ENCODE assay signal across 8 cellular contexts in genomic region chr21:43866659-43867331, GRCh38. TPM values are rescaled to one million over a fixed set of nuclear protein-coding genes. Genes with fewer than 3 reads are reported as not detected.
DNase-seq lines count a peak whose midpoint lies in the region; ATAC-seq and TF ChIP-seq lines count a peak whose summit lies in the region.

No MANE protein-coding gene starts in this region.

- ATAC-seq in HG02870 (IDR thresholded peaks at IDR 0.05; ENCODE audit: unreplicated experiment) (peak; percentile 58), HG03159 (IDR thresholded peaks at IDR 0.05; ENCODE audit: unreplicated experiment) (no peak), GM19324 (IDR thresholded peaks at IDR 0.05; ENCODE audit: low FRiP score, unreplicated experiment) (no peak)

- TF ChIP-seq POLR2A in erythroblast (IDR thresholded peaks at IDR 0.05; ENCODE audit: low read length) (no peak), ovary (IDR thresholded peaks at IDR 0.05) (no peak)

- no peaks in the 10 kb centered on the region; the same call in 1 of the 2 replicates for H3K27me3 ChIP-seq in BE2C
- no peaks in the 10 kb centered on the region for H3K27me3 ChIP-seq in ovary

- WGBS in ovary, 3 donors = 72 to 78% (median 76%) methylated on average over 24 of the region's 24 CpGs

- TF ChIP-seq CTCF in BE2C (IDR thresholded peaks at IDR 0.05; ENCODE audit: low read depth, low read length) (no peak), ovary (IDR thresholded peaks at IDR 0.05) (no peak)

- H3K9me3 ChIP-seq in BE2C (no peaks in the 10 kb centered on the region), ovary (no peaks in the 10 kb centered on the region)

- peaks cover 10% of the 10 kb centered on the region for H3K36me3 ChIP-seq in BE2C
- H3K36me3 ChIP-seq in ovary = no peaks in the 10 kb centered on the region

- no peak for DNase-seq in BE2C
- peak; percentile 72 to 78 for DNase-seq in activated CD4-positive, alpha-beta T cell treated with anti-CD3 and anti-CD28 coated beads, Interleukin-2, amount 50 U/mL, for 48 hours
- DNase-seq in erythroblast (lab: John Stamatoyannopoulos, UW) = peak; percentile 43 to 64
- DNase-seq in ovary = peak in 1 of 5 donors; percentile 42
- no peak for DNase-seq in NCI-H146 (lab: John Stamatoyannopoulos, UW)

- intact Hi-C loops in ovary (cut with DNase I) = loop anchor here in 1 of 4 donors (10.0 kb wide), 1 partner anchor 72 kb away; no protein-coding TSS in a partner anchor

- no peak for TF ChIP-seq EP300 in ovary (IDR thresholded peaks at IDR 0.05)

- H3K27ac ChIP-seq in ovary = no peak overlapping the region

- H3K4me1 ChIP-seq in BE2C (no peaks in the 10 kb centered on the region), ovary (ENCODE audit: insufficient read depth) (peaks cover 9% of the 10 kb centered on the region)

- H3K4me3 ChIP-seq in BE2C (ENCODE audit: low read depth, low read length) = peak overlapping the region; percentile 61
- peak overlapping the region; percentile 93 for H3K4me3 ChIP-seq in ovary

RNA-seq across cellular contexts. Expression of gene AGPAT3, which starts 1.8 kb away (rescaled TPM):
- 20.6 TPM for polyA plus RNA-seq in BE2C (2012; ENCODE audit: insufficient read depth, insufficient read length, low read depth)
- total RNA-seq in ovary = 10 to 100 TPM; 14.2 to 42.1 (median 34.5) TPM
- polyA plus RNA-seq in ovary = 10 to 100 TPM; 11.6 to 21.8 TPM

Comparison
In these comparisons a context has a peak if more than half of its experiments do, and no peak if none do; other contexts are left out.
1. DNase-seq: peak in activated CD4-positive, alpha-beta T cell treated with anti-CD3 and anti-CD28 coated beads, Interleukin-2, amount 50 U/mL, for 48 hours (2 of 2) and erythroblast (2 of 2); none in BE2C (single experiment) and NCI-H146 (single experiment).